2 cellular contexts compared by ENCODE assay signal in genomic region chr17:48672340-48672739, GRCh38.
TF ChIP-seq lines count a peak whose summit lies in the region.

No MANE protein-coding gene starts in this region.

TF ChIP-seq in GM23338, 12 proteins besides CTCF, POLR2A, EP300 and RAD21:
- TF ChIP-seq NANOG (IDR thresholded peaks at IDR 0.05; ENCODE audit: borderline replicate concordance) = no peak
- TF ChIP-seq CREB1 (CRISPR knock-in tag; IDR thresholded peaks at IDR 0.05; ENCODE audit: low read depth) = no peak

TF ChIP-seq in endothelial cell of umbilical vein, 7 proteins besides CTCF, POLR2A, EP300 and RAD21:
- TF ChIP-seq EZH2 (IDR thresholded peaks at IDR 0.05; ENCODE audit: borderline replicate concordance, low read depth, low read length, severe bottlenecking) (no peak), JUN (IDR thresholded peaks at IDR 0.05; ENCODE audit: borderline replicate concordance, insufficient read depth, insufficient read length, low read depth) (no peak)
